15 cellular contexts compared by ENCODE assay signal in genomic region chr3:72680766-72681165, GRCh38.
"Had no signal": no experiment of that assay in that cellular context is flagged by ENCODE, and none has a peak within 500 bp of the region (broad histone marks: within the 10 kb centered on the region; RNA-seq: fewer than 3 reads in every experiment).

No MANE protein-coding gene starts in this region.

- H3K27ac Mint-ChIP-seq: activated naive CD8-positive, alpha-beta T cell treated with anti-CD3 and anti-CD28 coated beads, Interleukin-2, amount 10 ng/mL, durations not matched to agents 7 days and 5 days; nephron had no signal

- ATAC-seq: left lung had no signal

- H3K36me3 ChIP-seq: left lung, upper lobe of left lung had no signal

- H3K9me3 Mint-ChIP-seq: activated B cell treated with CpG ODN at 0.5 μM for 24 hours had no signal

- DNase-seq: activated B cell treated with CpG ODN at 0.5 μM for 24 hours; activated CD4-positive, alpha-beta T cell treated with anti-CD3 and anti-CD28 coated beads for 4 hours; activated naive CD4-positive, alpha-beta T cell; activated naive CD8-positive, alpha-beta T cell treated with anti-CD3 and anti-CD28 coated beads, Interleukin-2, amount 10 ng/mL, durations not matched to agents 7 days and 5 days; central memory CD4-positive, alpha-beta T cell; head of caudate nucleus; kidney; left lung; retina; stimulated activated naive CD4-positive, alpha-beta T cell; T-helper 9 cell; upper lobe of left lung had no signal

- H3K27me3 Mint-ChIP-seq: activated naive CD8-positive, alpha-beta T cell treated with anti-CD3 and anti-CD28 coated beads, Interleukin-2, amount 10 ng/mL, durations not matched to agents 7 days and 5 days; brain had no signal

- H3K36me3 Mint-ChIP-seq: activated naive CD8-positive, alpha-beta T cell treated with anti-CD3 and anti-CD28 coated beads, Interleukin-2, amount 10 ng/mL, durations not matched to agents 7 days and 5 days; brain had no signal

- H3K4me3 ChIP-seq: coronary artery, left lung, upper lobe of left lung had no signal

- H3K27ac ChIP-seq: coronary artery, left lung, upper lobe of left lung had no signal

- H3K4me3 Mint-ChIP-seq: activated B cell treated with CpG ODN at 0.5 μM for 24 hours; activated naive CD8-positive, alpha-beta T cell treated with anti-CD3 and anti-CD28 coated beads, Interleukin-2, amount 10 ng/mL, durations not matched to agents 7 days and 5 days; brain; nephron had no signal

- H3K27me3 ChIP-seq: left lung, upper lobe of left lung had no signal

- H3K4me1 ChIP-seq: left lung, upper lobe of left lung had no signal
